Comparison of ENCODE assay signal across 10 cellular contexts in the genomic region with DNA sequence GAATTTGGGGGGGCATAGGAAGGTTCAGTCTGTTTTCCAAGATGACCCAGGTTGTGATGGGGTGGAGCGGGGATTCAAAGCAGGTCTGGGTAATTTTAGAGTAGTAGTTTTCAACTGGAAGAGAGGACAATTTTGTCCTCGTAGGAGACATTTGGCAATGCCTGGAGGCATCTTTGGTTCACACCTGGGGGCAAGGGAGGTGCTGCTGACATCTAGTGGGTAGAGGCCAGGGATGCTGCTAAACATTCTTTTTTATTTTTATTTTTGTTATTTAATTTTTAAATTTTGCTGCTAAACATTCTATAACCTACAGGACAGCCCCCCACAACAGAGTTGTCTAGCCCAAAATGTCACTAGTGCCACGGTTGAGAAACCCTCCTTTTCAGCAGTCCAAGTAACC. TPM values are rescaled to one million over a fixed set of nuclear protein-coding genes. Genes with fewer than 3 reads are reported as not detected.
DNase-seq lines count a peak whose midpoint lies in the region; TF ChIP-seq lines count a peak whose summit lies in the region.
"Had no signal": no experiment of that assay in that cellular context is flagged by ENCODE, and none has a peak within 500 bp of the region (broad histone marks: within the 10 kb centered on the region; RNA-seq: fewer than 3 reads in every experiment).

No MANE protein-coding gene starts in this region.

- H3K27ac ChIP-seq in H9 (ENCODE audit: insufficient read length, low read depth, low read length) (no peak overlapping the region), ascending aorta (no peak overlapping the region), mesendoderm (ENCODE audit: low read depth, low read length) (no peak overlapping the region)

- H3K56ac ChIP-seq in H9 (ENCODE audit: insufficient read length, low read depth, low read length) (no peak overlapping the region), mesendoderm (ENCODE audit: low read length) (peak overlapping the region; percentile 17)

- H3K9ac ChIP-seq in H9 (ENCODE audit: extremely low read depth, insufficient read length, low read length) (no peak overlapping the region), mesendoderm (ENCODE audit: low read length) (peak overlapping the region; percentile 32)

- H3K4me3 ChIP-seq in BE2C (ENCODE audit: low read depth, low read length) (peak overlapping the region; percentile 85), ascending aorta (peak overlapping the region; percentile 80 to 91), mesendoderm (ENCODE audit: low read length) (no peak overlapping the region)

- no peak for TF ChIP-seq POLR2A in erythroblast (IDR thresholded peaks at IDR 0.05; ENCODE audit: low read length)

- peak overlapping the region; percentile 74 for H3K4me2 ChIP-seq in H9 (ENCODE audit: insufficient read depth, insufficient read length, low read length)
- H3K4me2 ChIP-seq in mesendoderm (ENCODE audit: low read length): no peak overlapping the region

- H3K23me2 ChIP-seq in H9 (ENCODE audit: insufficient read length, low read depth, low read length, poor library complexity, severe bottlenecking): peaks cover 6% of the 10 kb centered on the region

- H3K4ac ChIP-seq in H9 (ENCODE audit: low read depth, low read length) (no peak overlapping the region), mesendoderm (ENCODE audit: low read depth, low read length) (no peak overlapping the region)

- H3T11ph ChIP-seq in H9 (ENCODE audit: low read length): no peak overlapping the region

- no CpG with 5 or more reads among the region's 3 CpGs for WGBS in H9 (ENCODE audit: extremely low coverage, insufficient read length, low lambda C conversion rate)
- WGBS in mesendoderm (ENCODE audit: extremely low coverage, insufficient coverage, low lambda C conversion rate): no CpG with 5 or more reads among the region's 3 CpGs

- H2BK120ac ChIP-seq in H9 (ENCODE audit: low read depth, low read length, poor library complexity, severe bottlenecking): no peak overlapping the region
- H2BK120ac ChIP-seq in mesendoderm (ENCODE audit: low read depth, low read length): no peak overlapping the region

- POLR2A ChIA-PET in HEK293T (lab: Yijun Ruan, JAX): interaction anchor here (1.0 kb wide), 2 partner anchors 38 to 44 kb away, joined by 3 to 4 read pairs; a partner anchor contains a TSS

- H4K5ac ChIP-seq in H9 (ENCODE audit: insufficient read length, low read depth, low read length) (no peak overlapping the region), mesendoderm (ENCODE audit: low read length) (no peak overlapping the region)

- no peak overlapping the region for H3K14ac ChIP-seq in H9 (ENCODE audit: insufficient read depth, low read length)

- H4K20me1 ChIP-seq in H9 (ENCODE audit: control insufficient read depth, insufficient read depth, insufficient read length): no peaks in the 10 kb centered on the region

- DNase-seq in BE2C (no peak), H9 (no peak), ascending aorta (ENCODE audit: low spot score in 2 of 2) (no peak), mesendoderm (peak; percentile 42), occipital lobe (lab: John Stamatoyannopoulos, UW) (no peak), erythroblast (lab: John Stamatoyannopoulos, UW) (no peak), HEK293T (ENCODE audit: extremely low spot score) (no peak), NCI-H2107 treated with DMSO at 0.1 percent for 48 hours (lab: John Stamatoyannopoulos, UW; ENCODE audit: unreplicated experiment) (no peak)
- DNase-seq: activated naive CD4-positive, alpha-beta T cell treated with anti-CD3 and anti-CD28 coated beads, Interleukin-2, amount 50 U/mL, for 16 hours; NCI-H1436 had no signal

- no peak overlapping the region for H4K91ac ChIP-seq in H9 (ENCODE audit: insufficient read length, low read depth, low read length)

- peaks cover 5% of the 10 kb centered on the region; the same call in 1 of the 2 replicates for H3K4me1 ChIP-seq in BE2C
- peaks cover 12% of the 10 kb centered on the region; the same call in 1 of the 2 replicates for H3K4me1 ChIP-seq in H9 (ENCODE audit: insufficient read depth, low read length)
- peaks cover 0 to 9% of the 10 kb centered on the region in 2 donors for H3K4me1 ChIP-seq in ascending aorta
- H3K4me1 ChIP-seq in mesendoderm (ENCODE audit: control insufficient read depth, low read depth, low read length): peaks cover 6% of the 10 kb centered on the region

- H2BK12ac ChIP-seq in H9 (ENCODE audit: insufficient read length, low read depth, low read length): no peak overlapping the region

- peaks cover 11% of the 10 kb centered on the region for H3K27me3 Mint-ChIP-seq in H9 (ENCODE audit: low read depth)

- H4K8ac ChIP-seq in H9 (replicated peaks; ENCODE audit: insufficient read length, low read depth, low read length) (no peak overlapping the region), mesendoderm (ENCODE audit: low read depth, low read length) (no peak overlapping the region)

- intact Hi-C loops in ascending aorta (cut with DNase I): no loop called here

- H3K79me1 ChIP-seq in H9 (ENCODE audit: insufficient read depth, low read depth, low read length, poor library complexity, severe bottlenecking) (no peaks in the 10 kb centered on the region), mesendoderm (ENCODE audit: low read length) (no peaks in the 10 kb centered on the region)

- H3K79me2 ChIP-seq in H9 (ENCODE audit: insufficient read depth, low read length) (peaks cover 39% of the 10 kb centered on the region; the same call in 1 of the 2 replicates), mesendoderm (ENCODE audit: control insufficient read depth, insufficient read depth, low read length) (peaks cover 41% of the 10 kb centered on the region)

- peaks cover 0 to 4% (median 0%) of the 10 kb centered on the region in 3 experiments; a peak in 2 of 7 replicates for H3K36me3 Mint-ChIP-seq in H9 (ENCODE audit: insufficient read depth in 1 of 3, low read depth in 3 of 3)

- H2AFZ ChIP-seq in H9 (ENCODE audit: low read length): no peak overlapping the region

- peaks cover 26 to 32% of the 10 kb centered on the region in 2 experiments for H3K4me1 Mint-ChIP-seq in H9

- no peak overlapping the region for H2BK20ac ChIP-seq in H9 (ENCODE audit: low read depth, low read length, poor library complexity, severe bottlenecking)

- H3K36me3 ChIP-seq in BE2C (no peaks in the 10 kb centered on the region), ascending aorta (no peaks in the 10 kb centered on the region), mesendoderm (ENCODE audit: control insufficient read depth, insufficient read depth, low read length) (no peaks in the 10 kb centered on the region)

- TF ChIP-seq CTCF in BE2C (IDR thresholded peaks at IDR 0.05; ENCODE audit: low read depth, low read length): no peak
- peak; percentile 46; the same call in 2 of the 3 replicates for TF ChIP-seq CTCF in H9 (conservative IDR thresholded peaks at IDR 0.05)
- no peak for TF ChIP-seq CTCF in ascending aorta (IDR thresholded peaks at IDR 0.05)

- H3K4me3 Mint-ChIP-seq in H9: peak overlapping the region; percentile 86 to 89; a peak in 4 of 5 replicates

- CTCF ChIA-PET in HEK293T (lab: Yijun Ruan, JAX): interaction anchor here (0.9 kb wide), 1 partner anchor 184 kb away, joined by 3 read pairs; no protein-coding TSS in a partner anchor

- H3K18ac ChIP-seq in H9 (ENCODE audit: insufficient read length, low read depth, low read length): no peak overlapping the region
- no peak overlapping the region for H3K18ac ChIP-seq in mesendoderm (ENCODE audit: low read length)

- H3K27me3 ChIP-seq in BE2C: no peaks in the 10 kb centered on the region
- no peaks in the 10 kb centered on the region; the same call in 1 of the 2 replicates for H3K27me3 ChIP-seq in H9 (ENCODE audit: insufficient read depth, low read length)
- no peaks in the 10 kb centered on the region for H3K27me3 ChIP-seq in ascending aorta
- no peaks in the 10 kb centered on the region for H3K27me3 ChIP-seq in mesendoderm (ENCODE audit: insufficient read depth, low read length, poor library complexity)

- H3K9me3 ChIP-seq in BE2C: no peaks in the 10 kb centered on the region
- H3K9me3 ChIP-seq in H9 (ENCODE audit: control insufficient read depth, low read depth, low read length): no peaks in the 10 kb centered on the region
- H3K9me3 ChIP-seq in ascending aorta: no peaks in the 10 kb centered on the region

- 0 out of 7 replicates have a peak overlapping the region, but pooled peaks of 1 of the 3 experiments have one; percentile 23 for H3K27ac Mint-ChIP-seq in H9

- H2BK5ac ChIP-seq in H9 (ENCODE audit: insufficient read length, low read length): no peak overlapping the region
- no peak overlapping the region for H2BK5ac ChIP-seq in mesendoderm (ENCODE audit: low read length)

- H2BK15ac ChIP-seq in H9 (ENCODE audit: low read depth, low read length) (no peak overlapping the region), mesendoderm (replicated peaks; ENCODE audit: low read depth) (no peak overlapping the region)

- H3K23ac ChIP-seq in H9 (ENCODE audit: insufficient read length, low read depth, low read length) (no peak overlapping the region), mesendoderm (ENCODE audit: low read length) (no peak overlapping the region)

- H2AK5ac ChIP-seq in H9 (ENCODE audit: insufficient read length, low read length) (no peak overlapping the region), mesendoderm (ENCODE audit: low read length) (no peak overlapping the region)

- peaks cover 18 to 42% of the 10 kb centered on the region in 2 experiments for H3K9me3 Mint-ChIP-seq in H9

TF ChIP-seq in HEK293T, 16 proteins besides CTCF, POLR2A, EP300 and RAD21 (continues in another document):
- no peak for TF ChIP-seq TARDBP (IDR thresholded peaks at IDR 0.05)
- TF ChIP-seq ZNF384 (IDR thresholded peaks at IDR 0.05): no peak
- TF ChIP-seq SP1 (IDR thresholded peaks at IDR 0.05): no peak
- no peak for TF ChIP-seq ARNT (IDR thresholded peaks at IDR 0.05)
- no peak for TF ChIP-seq NFRKB (IDR thresholded peaks at IDR 0.05)
- TF ChIP-seq HDGF (IDR thresholded peaks at IDR 0.05; ENCODE audit: borderline replicate concordance): no peak

RNA-seq across cellular contexts. Expression of a gene that starts 1.9 kb away (rescaled TPM):
- 25.0 TPM for polyA plus RNA-seq in BE2C (2012; ENCODE audit: insufficient read depth, insufficient read length, low read depth)
- total RNA-seq in H9 (2021) (20.9 and 21.3 TPM in 2 replicates), ascending aorta (1.5 TPM), occipital lobe (29.2 TPM)
- 23.3 TPM for polyA plus RNA-seq in mesendoderm (2013, experiment 1 of 2)
- 22.9 TPM for polyA plus RNA-seq in mesendoderm (2013, experiment 2 of 2)

RNA-seq across cellular contexts. Expression of a gene that starts 37.9 kb away (rescaled TPM):
- polyA plus RNA-seq in BE2C (2012; ENCODE audit: insufficient read depth, insufficient read length, low read depth): 4.5 TPM
- total RNA-seq in H9 (2021) (2.7 and 3.1 TPM in 2 replicates), ascending aorta (4.5 TPM), occipital lobe (14.7 TPM)
- polyA plus RNA-seq in mesendoderm (2013, experiment 1 of 2): 1.1 TPM
- 1.1 TPM for polyA plus RNA-seq in mesendoderm (2013, experiment 2 of 2)

RNA-seq across cellular contexts. Expression of a gene that starts 43.6 kb away (rescaled TPM):
- polyA plus RNA-seq in BE2C (2012; ENCODE audit: insufficient read depth, insufficient read length, low read depth): 10.1 TPM
- 13.3 and 14.6 TPM in 2 replicates for total RNA-seq in H9 (2021)
- 8.0 TPM for total RNA-seq in ascending aorta
- 5.9 TPM for polyA plus RNA-seq in mesendoderm (2013, experiment 1 of 2)
- polyA plus RNA-seq in mesendoderm (2013, experiment 2 of 2): 5.5 TPM
- 76.7 TPM for total RNA-seq in occipital lobe

RNA-seq across cellular contexts. Expression of a gene that starts 43.7 kb away (rescaled TPM):
- 12.4 TPM for polyA plus RNA-seq in BE2C (2012; ENCODE audit: insufficient read depth, insufficient read length, low read depth)
- 36.0 and 36.6 TPM in 2 replicates for total RNA-seq in H9 (2021)
- 8.4 TPM for total RNA-seq in ascending aorta
- polyA plus RNA-seq in mesendoderm (2013, experiment 1 of 2): 21.3 TPM
- polyA plus RNA-seq in mesendoderm (2013, experiment 2 of 2): 21.7 TPM
- 20.7 TPM for total RNA-seq in occipital lobe
